In the genomic region with DNA sequence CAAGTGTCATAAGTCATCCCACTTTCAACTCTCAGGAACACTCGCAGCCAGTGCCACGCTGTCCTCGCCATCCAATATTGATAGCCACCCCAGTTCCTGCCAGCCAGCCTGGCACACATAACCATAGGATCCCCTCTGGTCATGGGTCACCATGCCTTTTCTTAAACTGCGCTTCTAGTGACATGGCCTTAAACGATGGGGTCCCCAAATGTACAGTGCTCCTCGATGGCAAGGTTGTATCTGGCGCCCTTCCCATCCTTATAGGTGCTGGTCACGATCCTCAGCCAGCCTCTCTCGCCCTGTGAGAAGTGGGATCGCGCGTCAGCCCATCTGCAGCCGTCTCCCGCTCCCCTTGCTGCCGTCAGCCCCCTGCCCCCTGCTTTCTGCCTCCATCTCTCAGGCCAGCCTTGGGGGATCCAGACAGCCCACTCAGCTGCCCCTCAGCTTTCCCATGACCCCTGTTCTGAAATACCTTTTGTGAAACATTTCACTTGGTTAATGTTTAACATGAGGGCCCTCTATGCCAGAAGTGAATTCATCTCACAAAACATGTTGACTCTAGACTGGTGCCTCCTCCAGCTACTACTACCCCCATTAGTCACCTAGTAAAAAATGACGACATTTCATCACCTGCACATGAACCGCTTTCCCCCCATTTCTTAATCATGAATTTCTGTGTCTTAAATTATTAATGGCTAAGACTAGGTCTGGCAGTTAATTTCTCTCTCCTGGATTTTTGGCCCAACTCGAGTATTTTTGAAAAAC, we compare ENCODE assay signal across 1 cellular context.
TF ChIP-seq lines count a peak whose summit lies in the region.

No MANE protein-coding gene starts in this region.

TF ChIP-seq in HepG2, 621 proteins besides CTCF, POLR2A, EP300 and RAD21 (continued from another document and continues in another):
- TF ChIP-seq, protein P1, sequence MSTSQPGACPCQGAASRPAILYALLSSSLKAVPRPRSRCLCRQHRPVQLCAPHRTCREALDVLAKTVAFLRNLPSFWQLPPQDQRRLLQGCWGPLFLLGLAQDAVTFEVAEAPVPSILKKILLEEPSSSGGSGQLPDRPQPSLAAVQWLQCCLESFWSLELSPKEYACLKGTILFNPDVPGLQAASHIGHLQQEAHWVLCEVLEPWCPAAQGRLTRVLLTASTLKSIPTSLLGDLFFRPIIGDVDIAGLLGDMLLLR (CRISPR knock-in tag; IDR thresholded peaks at IDR 0.05), result no peak
- TF ChIP-seq ZNF24 (IDR thresholded peaks at IDR 0.05) (no peak), TARDBP (CRISPR knock-in tag; IDR thresholded peaks at IDR 0.05) (peak; percentile 61; the same call in 1 of the 2 replicates), KDM6A (CRISPR knock-in tag; IDR thresholded peaks at IDR 0.05; ENCODE audit: low read depth) (no peak), MYNN (CRISPR knock-in tag; IDR thresholded peaks at IDR 0.05; ENCODE audit: low read depth) (no peak), CREB1 (IDR thresholded peaks at IDR 0.05) (peak; percentile 75), CREB1 (CRISPR knock-in tag; IDR thresholded peaks at IDR 0.05) (no peak), KDM5A (IDR thresholded peaks at IDR 0.05; ENCODE audit: borderline replicate concordance, low read length) (no peak), HNF4A (CRISPR knock-in tag; IDR thresholded peaks at IDR 0.05) (0 out of 2 replicates have a peak, but pooled peaks have one; percentile 4), GLMP (CRISPR knock-in tag; IDR thresholded peaks at IDR 0.05; ENCODE audit: borderline replicate concordance) (no peak), ZBTB39 (CRISPR knock-in tag; IDR thresholded peaks at IDR 0.05) (no peak), E2F1 (CRISPR knock-in tag; IDR thresholded peaks at IDR 0.05) (no peak), FOSL2 (CRISPR knock-in tag; IDR thresholded peaks at IDR 0.05) (peak; percentile 82), ZNF510 (CRISPR knock-in tag; IDR thresholded peaks at IDR 0.05; ENCODE audit: low read depth) (no peak), ZNF549 (CRISPR knock-in tag; IDR thresholded peaks at IDR 0.05) (no peak), ZNF512B (CRISPR knock-in tag; IDR thresholded peaks at IDR 0.05; ENCODE audit: borderline replicate concordance) (no peak), ZFP36 (IDR thresholded peaks at IDR 0.05; ENCODE audit: borderline replicate concordance, low read depth, low read length, partially characterized antibody) (no peak), ZBTB8A (CRISPR knock-in tag; IDR thresholded peaks at IDR 0.05; ENCODE audit: borderline replicate concordance, low read depth) (no peak), ZSCAN29 (CRISPR knock-in tag; conservative IDR thresholded peaks at IDR 0.05) (no peak), ARNT2 (CRISPR knock-in tag; IDR thresholded peaks at IDR 0.05; ENCODE audit: low read depth) (peak; percentile 51; the same call in 1 of the 2 replicates), IKZF4 (CRISPR knock-in tag; IDR thresholded peaks at IDR 0.05; ENCODE audit: borderline replicate concordance, low read depth, not compliant biosample characterization) (no peak), TGIF2 (CRISPR knock-in tag; IDR thresholded peaks at IDR 0.05) (0 out of 2 replicates have a peak, but pooled peaks have one; percentile 18), ERF (CRISPR knock-in tag; IDR thresholded peaks at IDR 0.05) (0 out of 2 replicates have a peak, but pooled peaks have one; percentile 26)
- TF ChIP-seq, protein P2, sequence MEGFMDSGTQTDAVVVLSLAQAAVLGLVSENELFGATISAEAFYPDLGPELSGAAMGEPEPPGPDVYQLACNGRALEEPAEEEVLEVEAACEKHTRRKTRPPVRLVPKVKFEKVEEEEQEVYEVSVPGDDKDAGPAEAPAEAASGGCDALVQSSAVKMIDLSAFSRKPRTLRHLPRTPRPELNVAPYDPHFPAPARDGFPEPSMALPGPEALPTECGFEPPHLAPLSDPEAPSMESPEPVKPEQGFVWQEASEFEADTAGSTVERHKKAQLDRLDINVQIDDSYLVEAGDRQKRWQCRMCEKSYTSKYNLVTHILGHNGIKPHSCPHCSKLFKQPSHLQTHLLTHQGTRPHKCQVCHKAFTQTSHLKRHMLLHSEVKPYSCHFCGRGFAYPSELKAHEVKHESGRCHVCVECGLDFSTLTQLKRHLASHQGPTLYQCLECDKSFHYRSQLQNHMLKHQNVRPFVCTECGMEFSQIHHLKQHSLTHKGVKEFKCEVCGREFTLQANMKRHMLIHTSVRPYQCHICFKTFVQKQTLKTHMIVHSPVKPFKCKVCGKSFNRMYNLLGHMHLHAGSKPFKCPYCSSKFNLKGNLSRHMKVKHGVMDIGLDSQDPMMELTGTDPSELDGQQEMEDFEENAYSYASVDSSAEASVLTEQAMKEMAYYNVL (CRISPR knock-in tag; IDR thresholded peaks at IDR 0.05; ENCODE audit: borderline replicate concordance), result no peak
- TF ChIP-seq, protein P3, sequence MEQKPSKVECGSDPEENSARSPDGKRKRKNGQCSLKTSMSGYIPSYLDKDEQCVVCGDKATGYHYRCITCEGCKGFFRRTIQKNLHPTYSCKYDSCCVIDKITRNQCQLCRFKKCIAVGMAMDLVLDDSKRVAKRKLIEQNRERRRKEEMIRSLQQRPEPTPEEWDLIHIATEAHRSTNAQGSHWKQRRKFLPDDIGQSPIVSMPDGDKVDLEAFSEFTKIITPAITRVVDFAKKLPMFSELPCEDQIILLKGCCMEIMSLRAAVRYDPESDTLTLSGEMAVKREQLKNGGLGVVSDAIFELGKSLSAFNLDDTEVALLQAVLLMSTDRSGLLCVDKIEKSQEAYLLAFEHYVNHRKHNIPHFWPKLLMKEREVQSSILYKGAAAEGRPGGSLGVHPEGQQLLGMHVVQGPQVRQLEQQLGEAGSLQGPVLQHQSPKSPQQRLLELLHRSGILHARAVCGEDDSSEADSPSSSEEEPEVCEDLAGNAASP (CRISPR knock-in tag; IDR thresholded peaks at IDR 0.05; ENCODE audit: borderline replicate concordance), result peak; percentile 38; the same call in 1 of the 2 replicates
- TF ChIP-seq, protein P4, sequence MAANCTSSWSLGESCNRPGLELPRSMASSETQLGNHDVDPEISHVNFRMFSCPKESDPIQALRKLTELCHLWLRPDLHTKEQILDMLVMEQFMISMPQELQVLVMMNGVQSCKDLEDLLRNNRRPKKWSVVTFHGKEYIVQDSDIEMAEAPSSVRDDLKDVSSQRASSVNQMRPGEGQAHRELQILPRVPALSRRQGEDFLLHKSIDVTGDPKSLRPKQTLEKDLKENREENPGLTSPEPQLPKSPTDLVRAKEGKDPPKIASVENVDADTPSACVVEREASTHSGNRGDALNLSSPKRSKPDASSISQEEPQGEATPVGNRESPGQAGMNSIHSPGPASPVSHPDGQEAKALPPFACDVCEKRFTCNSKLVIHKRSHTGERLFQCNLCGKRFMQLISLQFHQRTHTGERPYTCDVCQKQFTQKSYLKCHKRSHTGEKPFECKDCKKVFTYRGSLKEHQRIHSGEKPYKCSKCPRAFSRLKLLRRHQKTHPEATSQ (CRISPR knock-in tag; IDR thresholded peaks at IDR 0.05; ENCODE audit: borderline replicate concordance), result no peak
- TF ChIP-seq, protein P5, sequence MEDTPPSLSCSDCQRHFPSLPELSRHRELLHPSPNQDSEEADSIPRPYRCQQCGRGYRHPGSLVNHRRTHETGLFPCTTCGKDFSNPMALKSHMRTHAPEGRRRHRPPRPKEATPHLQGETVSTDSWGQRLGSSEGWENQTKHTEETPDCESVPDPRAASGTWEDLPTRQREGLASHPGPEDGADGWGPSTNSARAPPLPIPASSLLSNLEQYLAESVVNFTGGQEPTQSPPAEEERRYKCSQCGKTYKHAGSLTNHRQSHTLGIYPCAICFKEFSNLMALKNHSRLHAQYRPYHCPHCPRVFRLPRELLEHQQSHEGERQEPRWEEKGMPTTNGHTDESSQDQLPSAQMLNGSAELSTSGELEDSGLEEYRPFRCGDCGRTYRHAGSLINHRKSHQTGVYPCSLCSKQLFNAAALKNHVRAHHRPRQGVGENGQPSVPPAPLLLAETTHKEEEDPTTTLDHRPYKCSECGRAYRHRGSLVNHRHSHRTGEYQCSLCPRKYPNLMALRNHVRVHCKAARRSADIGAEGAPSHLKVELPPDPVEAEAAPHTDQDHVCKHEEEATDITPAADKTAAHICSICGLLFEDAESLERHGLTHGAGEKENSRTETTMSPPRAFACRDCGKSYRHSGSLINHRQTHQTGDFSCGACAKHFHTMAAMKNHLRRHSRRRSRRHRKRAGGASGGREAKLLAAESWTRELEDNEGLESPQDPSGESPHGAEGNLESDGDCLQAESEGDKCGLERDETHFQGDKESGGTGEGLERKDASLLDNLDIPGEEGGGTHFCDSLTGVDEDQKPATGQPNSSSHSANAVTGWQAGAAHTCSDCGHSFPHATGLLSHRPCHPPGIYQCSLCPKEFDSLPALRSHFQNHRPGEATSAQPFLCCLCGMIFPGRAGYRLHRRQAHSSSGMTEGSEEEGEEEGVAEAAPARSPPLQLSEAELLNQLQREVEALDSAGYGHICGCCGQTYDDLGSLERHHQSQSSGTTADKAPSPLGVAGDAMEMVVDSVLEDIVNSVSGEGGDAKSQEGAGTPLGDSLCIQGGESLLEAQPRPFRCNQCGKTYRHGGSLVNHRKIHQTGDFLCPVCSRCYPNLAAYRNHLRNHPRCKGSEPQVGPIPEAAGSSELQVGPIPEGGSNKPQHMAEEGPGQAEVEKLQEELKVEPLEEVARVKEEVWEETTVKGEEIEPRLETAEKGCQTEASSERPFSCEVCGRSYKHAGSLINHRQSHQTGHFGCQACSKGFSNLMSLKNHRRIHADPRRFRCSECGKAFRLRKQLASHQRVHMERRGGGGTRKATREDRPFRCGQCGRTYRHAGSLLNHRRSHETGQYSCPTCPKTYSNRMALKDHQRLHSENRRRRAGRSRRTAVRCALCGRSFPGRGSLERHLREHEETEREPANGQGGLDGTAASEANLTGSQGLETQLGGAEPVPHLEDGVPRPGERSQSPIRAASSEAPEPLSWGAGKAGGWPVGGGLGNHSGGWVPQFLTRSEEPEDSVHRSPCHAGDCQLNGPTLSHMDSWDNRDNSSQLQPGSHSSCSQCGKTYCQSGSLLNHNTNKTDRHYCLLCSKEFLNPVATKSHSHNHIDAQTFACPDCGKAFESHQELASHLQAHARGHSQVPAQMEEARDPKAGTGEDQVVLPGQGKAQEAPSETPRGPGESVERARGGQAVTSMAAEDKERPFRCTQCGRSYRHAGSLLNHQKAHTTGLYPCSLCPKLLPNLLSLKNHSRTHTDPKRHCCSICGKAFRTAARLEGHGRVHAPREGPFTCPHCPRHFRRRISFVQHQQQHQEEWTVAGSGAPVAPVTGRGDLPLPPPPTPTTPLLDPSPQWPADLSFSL (CRISPR knock-in tag; IDR thresholded peaks at IDR 0.05), result no peak
- TF ChIP-seq, protein P6, sequence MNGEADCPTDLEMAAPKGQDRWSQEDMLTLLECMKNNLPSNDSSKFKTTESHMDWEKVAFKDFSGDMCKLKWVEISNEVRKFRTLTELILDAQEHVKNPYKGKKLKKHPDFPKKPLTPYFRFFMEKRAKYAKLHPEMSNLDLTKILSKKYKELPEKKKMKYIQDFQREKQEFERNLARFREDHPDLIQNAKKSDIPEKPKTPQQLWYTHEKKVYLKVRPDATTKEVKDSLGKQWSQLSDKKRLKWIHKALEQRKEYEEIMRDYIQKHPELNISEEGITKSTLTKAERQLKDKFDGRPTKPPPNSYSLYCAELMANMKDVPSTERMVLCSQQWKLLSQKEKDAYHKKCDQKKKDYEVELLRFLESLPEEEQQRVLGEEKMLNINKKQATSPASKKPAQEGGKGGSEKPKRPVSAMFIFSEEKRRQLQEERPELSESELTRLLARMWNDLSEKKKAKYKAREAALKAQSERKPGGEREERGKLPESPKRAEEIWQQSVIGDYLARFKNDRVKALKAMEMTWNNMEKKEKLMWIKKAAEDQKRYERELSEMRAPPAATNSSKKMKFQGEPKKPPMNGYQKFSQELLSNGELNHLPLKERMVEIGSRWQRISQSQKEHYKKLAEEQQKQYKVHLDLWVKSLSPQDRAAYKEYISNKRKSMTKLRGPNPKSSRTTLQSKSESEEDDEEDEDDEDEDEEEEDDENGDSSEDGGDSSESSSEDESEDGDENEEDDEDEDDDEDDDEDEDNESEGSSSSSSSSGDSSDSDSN (CRISPR knock-in tag; IDR thresholded peaks at IDR 0.05), result no peak
